Comparison of ENCODE assay signal across 29 cellular contexts in genomic region chr3:64747682-64748081, GRCh38. TPM values are rescaled to one million over a fixed set of nuclear protein-coding genes. Genes with fewer than 3 reads are reported as not detected.
"Had no signal": no experiment of that assay in that cellular context is flagged by ENCODE, and none has a peak within 500 bp of the region (broad histone marks: within the 10 kb centered on the region; RNA-seq: fewer than 3 reads in every experiment).

No MANE protein-coding gene starts in this region.

- H3K4me3 ChIP-seq: adrenal gland, ascending aorta, body of pancreas, MG63, SK-N-MC had no signal

- FAIRE-seq: bronchial epithelial cell had no signal

- DNase-seq: activated CD4-positive, alpha-beta T cell treated with anti-CD3 and anti-CD28 coated beads for 48 hours; activated CD4-positive, alpha-beta T cell treated with anti-CD3 and anti-CD28 coated beads, Interleukin-2, amount 50 U/mL, for 4 hours; activated CD4-positive, CD25-positive, alpha-beta regulatory T cell treated with anti-CD3 and anti-CD28 coated beads, Interleukin-2, amount 50 U/mL, for 72 hours; activated CD8-positive, alpha-beta memory T cell treated with anti-CD3 and anti-CD28 coated beads, Interleukin-2, amount 50 U/mL, for 48 hours; activated CD8-positive, alpha-beta T cell treated with anti-CD3 and anti-CD28 coated beads, Interleukin-2, amount 10 ng/mL, durations not matched to agents 7 days and 5 days; activated naive CD4-positive, alpha-beta T cell treated with anti-CD3 and anti-CD28 coated beads, Interleukin-2, amount 50 U/mL, for 16 hours; activated naive CD8-positive, alpha-beta T cell treated with anti-CD3 and anti-CD28 coated beads, Interleukin-2, amount 10 ng/mL, durations not matched to agents 7 days and 5 days; activated T-cell treated with anti-CD3 and anti-CD28 coated beads, Interleukin-2, amount 50 U/mL, for 1 hour; adrenal gland; body of pancreas; MG63; MV-4-11; NCI-H1092 treated with DMSO at 0.1 percent for 48 hours; NCI-H1417 treated with DMSO at 0.1 percent for 48 hours; NCI-H1694; NCI-H2029; NCI-H2107; NCI-H510A treated with DMSO at 0.1 percent for 48 hours; NCI-H69; NK-92 treated with Interleukin-12 subunit alpha and Interleukin-12 subunit beta, amount 100 ng/mL, for 24 hours; OCI-M1; RPMI8226; T-helper 1 cell had no signal

- H3K27ac ChIP-seq: adrenal gland, ascending aorta, body of pancreas, SK-N-MC had no signal

- ATAC-seq: activated CD8-positive, alpha-beta T cell treated with anti-CD3 and anti-CD28 coated beads, Interleukin-2, amount 10 ng/mL, durations not matched to agents 7 days and 5 days; body of pancreas; Panc1; Right ventricle myocardium inferior had no signal

- H3K27me3 ChIP-seq: adrenal gland, ascending aorta, body of pancreas, MG63 had no signal

- H3K4me1 ChIP-seq: body of pancreas had no signal

- H3K36me3 ChIP-seq: adrenal gland, ascending aorta, MG63 had no signal

- H3K9me3 ChIP-seq: adrenal gland, ascending aorta, body of pancreas, MG63 had no signal

RNA-seq across cellular contexts. Expression of gene ADAMTS9, which starts 59.9 kb away (rescaled TPM):
- total RNA-seq: activated CD8-positive, alpha-beta T cell treated with anti-CD3 and anti-CD28 coated beads, Interleukin-2, amount 10 ng/mL, durations not matched to agents 7 days and 5 days; activated naive CD8-positive, alpha-beta T cell treated with anti-CD3 and anti-CD28 coated beads, Interleukin-2, amount 10 ng/mL, durations not matched to agents 7 days and 5 days; T-helper 2 cell treated with Interferon-gamma antibody and Interleukin-4, amounts not matched to agents 100 ng/mL and 5 ng/mL, for 36 hours had no signal
